In the genomic region with DNA sequence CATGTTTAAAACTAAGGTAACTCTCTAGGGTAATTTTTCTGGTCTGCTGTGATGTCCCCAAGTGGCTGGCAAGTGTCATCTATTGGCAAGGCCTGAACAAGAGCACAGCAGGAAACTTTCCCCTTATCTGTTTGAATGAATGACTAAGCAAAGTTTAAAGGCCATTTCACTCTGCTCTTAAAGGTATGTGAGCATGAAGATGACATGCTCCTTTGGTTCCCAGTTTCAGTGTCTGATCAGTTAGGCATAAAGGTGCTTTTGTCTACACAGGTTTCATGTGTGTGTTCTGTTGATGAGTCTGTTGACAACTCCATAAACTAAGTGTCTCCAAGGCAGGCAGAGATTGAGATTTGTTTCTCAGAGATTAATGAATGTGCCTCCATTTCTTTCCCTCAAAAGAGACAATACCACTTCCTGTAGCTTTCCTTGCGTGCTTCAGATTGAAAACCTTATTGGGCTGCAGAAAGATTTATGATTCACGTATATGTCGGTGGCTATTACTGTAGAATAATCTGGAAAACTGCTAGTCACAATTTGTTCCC, we compare ENCODE assay signal across 10 cellular contexts.
DNase-seq lines count a peak whose midpoint lies in the region; ATAC-seq and TF ChIP-seq lines count a peak whose summit lies in the region.
"Had no signal": no experiment of that assay in that cellular context is flagged by ENCODE, and none has a peak within 500 bp of the region (broad histone marks: within the 10 kb centered on the region; RNA-seq: fewer than 3 reads in every experiment).

No MANE protein-coding gene starts in this region.

- WGBS in HUES64, result 79% methylated on average over 3 of the region's 3 CpGs
- 84 to 86% methylated on average over 3 of the region's 3 CpGs for WGBS in ectodermal cell, 2 experiments

- no peak for TF ChIP-seq CTCF in Caco-2 (IDR thresholded peaks at IDR 0.05; ENCODE audit: insufficient read depth in 1 of 2, low read depth in 1 of 2, low read length in 1 of 2, severe bottlenecking in 1 of 2, unreplicated experiment in 1 of 2)
- no peak for TF ChIP-seq CTCF in colonic mucosa (IDR thresholded peaks at IDR 0.05)
- TF ChIP-seq CTCF in WERI-Rb-1 (IDR thresholded peaks at IDR 0.05; ENCODE audit: low read depth, low read length), result no peak

- H3K27me3 ChIP-seq in Caco-2 (replicated peaks; ENCODE audit: control insufficient read depth, insufficient read depth, low read length), result no peaks in the 10 kb centered on the region; the same call in 1 of the 2 replicates
- no peaks in the 10 kb centered on the region for H3K27me3 ChIP-seq in HUES64 (ENCODE audit: insufficient read depth, low read length)
- H3K27me3 ChIP-seq in ectodermal cell (ENCODE audit: control insufficient read depth, insufficient read depth, low read length, poor library complexity, severe bottlenecking), result no peaks in the 10 kb centered on the region
- no peaks in the 10 kb centered on the region for H3K27me3 ChIP-seq in colonic mucosa
- no peaks in the 10 kb centered on the region for H3K27me3 ChIP-seq in WERI-Rb-1 (ENCODE audit: insufficient read depth, low read depth, severe bottlenecking)

- peak overlapping the region; percentile 92 for H3K27ac Mint-ChIP-seq in Caco-2 (ENCODE audit: unreplicated experiment)
- H3K27ac Mint-ChIP-seq: IgD-negative memory B cell had no signal

- BruUV-seq in Caco-2 (replicated peaks; lab: Mats Ljungman, UMichigan), result no TSS peak

- H3K27ac ChIP-seq in HUES64 (ENCODE audit: low read depth, low read length) (peak overlapping the region; percentile 68), ectodermal cell (ENCODE audit: insufficient read depth, low read depth, low read length, poor library complexity, severe bottlenecking) (peak overlapping the region; percentile 52), colonic mucosa (no peak overlapping the region), WERI-Rb-1 (no peak overlapping the region)
- H3K27ac ChIP-seq: coronary artery had no signal

- DNase-seq in Caco-2 (peak; percentile 35 to 39), colonic mucosa (no peak), WERI-Rb-1 (no peak), sciatic nerve (ENCODE audit: low spot score) (no peak), RPMI8226 (no peak)

- H3K36me3 ChIP-seq in Caco-2 (ENCODE audit: control insufficient read depth, insufficient read depth, low read length) (no peaks in the 10 kb centered on the region), HUES64 (ENCODE audit: insufficient read depth, low read length) (no peaks in the 10 kb centered on the region), ectodermal cell (ENCODE audit: control insufficient read depth, insufficient read depth, low read length) (no peaks in the 10 kb centered on the region), colonic mucosa (no peaks in the 10 kb centered on the region), WERI-Rb-1 (no peaks in the 10 kb centered on the region)

- POLR2A ChIA-PET in Caco-2 (lab: Charles Lee), result no interaction called here

- H3K9me3 ChIP-seq in Caco-2 (no peaks in the 10 kb centered on the region), HUES64 (ENCODE audit: insufficient read depth, low read depth, low read length) (no peaks in the 10 kb centered on the region), ectodermal cell (ENCODE audit: control insufficient read depth, low read length) (no peaks in the 10 kb centered on the region), colonic mucosa (no peaks in the 10 kb centered on the region), WERI-Rb-1 (ENCODE audit: severe bottlenecking) (no peaks in the 10 kb centered on the region)

- peak; percentile 68 for ATAC-seq in GM21360 (IDR thresholded peaks at IDR 0.05; ENCODE audit: unreplicated experiment)
- ATAC-seq in sciatic nerve, result no peak

- H3K36me3 Mint-ChIP-seq in Caco-2 (ENCODE audit: insufficient read depth, unreplicated experiment), result peaks cover 7% of the 10 kb centered on the region
- H3K36me3 Mint-ChIP-seq: IgD-negative memory B cell had no signal

- H3K27me3 Mint-ChIP-seq in Caco-2 (ENCODE audit: insufficient read depth, unreplicated experiment), result no peaks in the 10 kb centered on the region

- H3K4me3 Mint-ChIP-seq in Caco-2 (ENCODE audit: unreplicated experiment), result peak overlapping the region; percentile 24
- H3K4me3 Mint-ChIP-seq: IgD-negative memory B cell had no signal

- peaks cover 13% of the 10 kb centered on the region for H3K4me1 Mint-ChIP-seq in Caco-2 (ENCODE audit: low read depth, unreplicated experiment)

- H3K4me1 ChIP-seq in Caco-2, result peaks cover 23% of the 10 kb centered on the region
- H3K4me1 ChIP-seq in HUES64 (ENCODE audit: insufficient read depth, low read length), result peaks cover 22% of the 10 kb centered on the region
- H3K4me1 ChIP-seq in ectodermal cell (ENCODE audit: control insufficient read depth, insufficient read depth, low read length), result peaks cover 10% of the 10 kb centered on the region
- no peaks in the 10 kb centered on the region for H3K4me1 ChIP-seq in colonic mucosa

- CTCF ChIA-PET in Caco-2 (lab: Charles Lee), result no interaction called here

- intact Hi-C loops in Caco-2 (cut with micrococcal nuclease; ENCODE audit: unreplicated experiment) (no loop called here), colonic mucosa (cut with DNase I) (no loop called here), sciatic nerve (cut with DNase I) (no loop called here)

- no peak overlapping the region for H3K4me3 ChIP-seq in Caco-2 (ENCODE audit: low read depth, low read length)
- H3K4me3 ChIP-seq in HUES64 (ENCODE audit: low read length), result no peak overlapping the region
- no peak overlapping the region for H3K4me3 ChIP-seq in ectodermal cell (ENCODE audit: insufficient read depth, low read depth, low read length)
- no peak overlapping the region for H3K4me3 ChIP-seq in colonic mucosa
- H3K4me3 ChIP-seq in WERI-Rb-1 (ENCODE audit: low read depth, low read length), result no peak overlapping the region
- H3K4me3 ChIP-seq: coronary artery had no signal

- H3K9me3 Mint-ChIP-seq in Caco-2 (ENCODE audit: unreplicated experiment), result no peaks in the 10 kb centered on the region

- peak overlapping the region; percentile 18; the same call in 1 of the 2 replicates for H3K9ac ChIP-seq in HUES64 (ENCODE audit: low read depth, low read length)
- H3K9ac ChIP-seq in colonic mucosa (ENCODE audit: low read depth in 2 of 2, low read length in 2 of 2), result no peak overlapping the region

Comparison
In these comparisons a context has a peak if more than half of its experiments do, and no peak if none do; other contexts are left out.
1. DNase-seq: peak in Caco-2 (2 of 2); none in colonic mucosa (single experiment), WERI-Rb-1 (single experiment), sciatic nerve (single experiment) and RPMI8226 (single experiment).
2. H3K27ac ChIP-seq: peak in HUES64 (single experiment) and ectodermal cell (single experiment); none in colonic mucosa (single experiment) and WERI-Rb-1 (single experiment).